ENCODE assay signal across 13 cellular contexts in the genomic region with DNA sequence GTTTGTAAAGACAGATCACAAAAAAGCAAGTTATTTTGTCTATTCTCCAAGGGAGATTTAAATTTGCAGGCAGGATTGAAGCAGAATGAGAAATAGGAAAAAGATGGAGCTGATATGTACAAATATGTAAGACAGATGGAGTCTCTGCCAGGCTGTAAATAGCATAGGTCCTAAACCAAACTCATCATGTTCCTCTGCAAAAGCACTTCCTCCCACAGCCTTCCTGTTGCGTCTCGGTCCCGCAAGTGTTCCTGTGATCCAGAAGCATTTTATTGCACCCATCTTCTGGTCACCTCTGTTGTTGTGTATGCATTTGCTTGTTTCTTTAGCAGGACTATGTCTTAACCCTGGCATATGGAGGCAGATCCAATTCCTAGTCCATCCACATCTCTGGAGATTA.
A peak's percentile ranks its signal among the peaks of the same experiment; 100 is the strongest.
DNase-seq lines count a peak whose midpoint lies in the region; ATAC-seq and TF ChIP-seq lines count a peak whose summit lies in the region.
"Had no signal": no experiment of that assay in that cellular context is flagged by ENCODE, and none has a peak within 500 bp of the region (broad histone marks: within the 10 kb centered on the region; RNA-seq: fewer than 3 reads in every experiment).

No MANE protein-coding gene starts in this region.

- peaks cover 17% of the 10 kb centered on the region for H3K4me1 Mint-ChIP-seq in activated naive CD8-positive, alpha-beta T cell treated with anti-CD3 and anti-CD28 coated beads, Interleukin-2, amount 10 ng/mL, durations not matched to agents 7 days and 5 days
- H3K4me1 Mint-ChIP-seq in activated naive CD8-positive, alpha-beta T cell treated with anti-CD3 and anti-CD28 coated beads for 36 hours, result peaks cover 20% of the 10 kb centered on the region

- no peaks in the 10 kb centered on the region for H3K27me3 Mint-ChIP-seq in activated naive CD8-positive, alpha-beta T cell treated with anti-CD3 and anti-CD28 coated beads, Interleukin-2, amount 10 ng/mL, durations not matched to agents 7 days and 5 days
- peaks cover 8% of the 10 kb centered on the region for H3K27me3 Mint-ChIP-seq in activated naive CD8-positive, alpha-beta T cell treated with anti-CD3 and anti-CD28 coated beads for 36 hours

- H3K4me3 Mint-ChIP-seq in activated naive CD8-positive, alpha-beta T cell treated with anti-CD3 and anti-CD28 coated beads, Interleukin-2, amount 10 ng/mL, durations not matched to agents 7 days and 5 days, result peak overlapping the region; percentile 67
- no peak overlapping the region for H3K4me3 Mint-ChIP-seq in activated naive CD8-positive, alpha-beta T cell treated with anti-CD3 and anti-CD28 coated beads for 36 hours

- H3K9me2 ChIP-seq in MM.1S (replicated peaks; ENCODE audit: insufficient read depth, low read length), result no peaks in the 10 kb centered on the region

- H3K36me3 Mint-ChIP-seq in activated naive CD8-positive, alpha-beta T cell treated with anti-CD3 and anti-CD28 coated beads, Interleukin-2, amount 10 ng/mL, durations not matched to agents 7 days and 5 days, result peaks cover 7% of the 10 kb centered on the region
- H3K36me3 Mint-ChIP-seq in activated naive CD8-positive, alpha-beta T cell treated with anti-CD3 and anti-CD28 coated beads for 36 hours, result peaks cover 9% of the 10 kb centered on the region

- 36 to 43% methylated on average over 3 of the region's 3 CpGs for WGBS in heart right ventricle, 2 donors

- H3K27me3 ChIP-seq in MM.1S (replicated peaks; ENCODE audit: insufficient read depth, low read length) (no peaks in the 10 kb centered on the region), heart right ventricle (peaks cover 0 to 19% (median 0%) of the 10 kb centered on the region in 7 donors)
- H3K27me3 ChIP-seq: breast epithelium, hepatocyte had no signal

- H3K27ac ChIP-seq in MM.1S (ENCODE audit: low read length) (peak overlapping the region; percentile 94), heart right ventricle (no peak overlapping the region)
- H3K27ac ChIP-seq: breast epithelium, hepatocyte had no signal

- H3K27ac Mint-ChIP-seq in activated naive CD8-positive, alpha-beta T cell treated with anti-CD3 and anti-CD28 coated beads, Interleukin-2, amount 10 ng/mL, durations not matched to agents 7 days and 5 days, result no peak overlapping the region
- H3K27ac Mint-ChIP-seq in activated naive CD8-positive, alpha-beta T cell treated with anti-CD3 and anti-CD28 coated beads for 36 hours, result no peak overlapping the region

- peak overlapping the region; percentile 85 for H3K4me2 ChIP-seq in MM.1S (ENCODE audit: low read depth, low read length)
- H3K4me2 ChIP-seq: hepatocyte had no signal

- H3F3A ChIP-seq in MM.1S (ENCODE audit: insufficient read depth, low read length), result peaks cover 27% of the 10 kb centered on the region

- intact Hi-C loops in heart right ventricle (cut with DNase I), result no loop called here

- DNase-seq in activated naive CD8-positive, alpha-beta T cell treated with anti-CD3 and anti-CD28 coated beads, Interleukin-2, amount 10 ng/mL, durations not matched to agents 7 days and 5 days, result no peak
- no peak for DNase-seq in activated naive CD8-positive, alpha-beta T cell treated with anti-CD3 and anti-CD28 coated beads for 36 hours
- DNase-seq in MM.1S (no peak), heart right ventricle (no peak), CD1c-positive myeloid dendritic cell (ENCODE audit: extremely low spot score) (no peak), NCI-H187 (lab: John Stamatoyannopoulos, UW) (no peak), NCI-H69 (lab: John Stamatoyannopoulos, UW) (no peak)
- DNase-seq: activated T-cell treated with anti-CD3 and anti-CD28 coated beads for 4 hours, EL had no signal

- peak; percentile 36 for ATAC-seq in activated naive CD8-positive, alpha-beta T cell treated with anti-CD3 and anti-CD28 coated beads, Interleukin-2, amount 10 ng/mL, durations not matched to agents 7 days and 5 days (ENCODE audit: low read depth)
- ATAC-seq in GM21786 (IDR thresholded peaks at IDR 0.05; ENCODE audit: unreplicated experiment) (peak; percentile 2), heart right ventricle (no peak)

- peak overlapping the region; percentile 18 for H2AFZ ChIP-seq in MM.1S (ENCODE audit: low read length)
- H2AFZ ChIP-seq: hepatocyte had no signal

- no peaks in the 10 kb centered on the region for H3K79me2 ChIP-seq in MM.1S (ENCODE audit: low read length)
- H3K79me2 ChIP-seq: hepatocyte had no signal

- H4K20me1 ChIP-seq in MM.1S (ENCODE audit: insufficient read depth, low read length), result no peaks in the 10 kb centered on the region

- peaks cover 11% of the 10 kb centered on the region for H3K9me3 Mint-ChIP-seq in activated naive CD8-positive, alpha-beta T cell treated with anti-CD3 and anti-CD28 coated beads, Interleukin-2, amount 10 ng/mL, durations not matched to agents 7 days and 5 days
- peaks cover 23% of the 10 kb centered on the region for H3K9me3 Mint-ChIP-seq in activated naive CD8-positive, alpha-beta T cell treated with anti-CD3 and anti-CD28 coated beads for 36 hours

- peak overlapping the region; percentile 59 for H3K9ac ChIP-seq in MM.1S (ENCODE audit: low read length)

- H3K36me3 ChIP-seq in MM.1S (replicated peaks; ENCODE audit: insufficient read depth, low read length) (no peaks in the 10 kb centered on the region), heart right ventricle (no peaks in the 10 kb centered on the region)
- H3K36me3 ChIP-seq: breast epithelium had no signal

- H3K9me3 ChIP-seq in MM.1S (replicated peaks; ENCODE audit: insufficient read depth, low read length) (no peaks in the 10 kb centered on the region), heart right ventricle (peaks cover 0 to 20% (median 3%) of the 10 kb centered on the region in 11 donors)

- no peak for TF ChIP-seq CTCF in MM.1S (IDR thresholded peaks at IDR 0.05; ENCODE audit: low read length)
- TF ChIP-seq CTCF in heart right ventricle (IDR thresholded peaks at IDR 0.05), result no peak

- POLR2A ChIA-PET in activated naive CD8-positive, alpha-beta T cell treated with anti-CD3 and anti-CD28 coated beads, Interleukin-2, amount 10 ng/mL, durations not matched to agents 7 days and 5 days (lab: Charles Lee), result interaction anchor here (0.9 kb wide), 1 partner anchor 158 kb away, joined by 4 read pairs; no protein-coding TSS in a partner anchor

- H3K4me3 ChIP-seq in MM.1S (ENCODE audit: low read length) (peak overlapping the region; percentile 58), heart right ventricle (no peak overlapping the region)
- H3K4me3 ChIP-seq: breast epithelium, hepatocyte, lung had no signal

- H3K4me1 ChIP-seq in MM.1S (ENCODE audit: low read length) (peaks cover 23% of the 10 kb centered on the region), heart right ventricle (peaks cover 0 to 20% (median 5%) of the 10 kb centered on the region in 9 donors)
- H3K4me1 ChIP-seq: breast epithelium had no signal

Comparison
In these comparisons a context has a peak if more than half of its experiments do, and no peak if none do; other contexts are left out.
1. ATAC-seq: peak in activated naive CD8-positive, alpha-beta T cell treated with anti-CD3 and anti-CD28 coated beads, Interleukin-2, amount 10 ng/mL, durations not matched to agents 7 days and 5 days (single experiment) and GM21786 (single experiment); none in heart right ventricle (0 of 8).